ENCODE assay signal across 9 cellular contexts in the genomic region with DNA sequence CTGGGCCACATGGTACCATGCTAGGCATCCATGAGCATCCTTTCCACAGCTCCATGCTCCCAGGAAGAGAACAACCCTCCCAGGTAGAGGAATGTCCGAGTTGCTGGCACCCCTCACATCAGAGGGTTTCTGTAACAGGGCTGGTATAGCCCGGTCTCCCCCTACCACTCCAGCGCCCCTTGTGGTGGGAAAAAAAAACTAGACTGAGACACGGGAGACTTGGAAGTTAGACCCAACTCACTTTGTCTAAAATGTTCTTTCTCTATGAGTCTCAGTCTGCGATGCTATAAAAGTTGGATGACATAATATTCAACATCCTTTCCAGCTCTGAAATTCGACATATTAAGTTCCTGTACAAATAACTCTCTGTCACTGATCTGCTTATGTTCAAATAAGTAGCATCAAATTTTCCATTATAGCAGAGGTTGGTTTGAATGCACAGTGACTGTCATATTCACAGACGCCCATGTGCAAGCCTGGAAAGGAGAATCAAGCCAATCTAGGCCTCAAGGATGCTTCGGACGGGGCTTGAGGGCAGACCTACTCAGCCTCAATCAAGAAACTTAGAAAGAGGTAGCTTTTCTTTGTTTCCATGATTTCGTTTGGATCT. TPM values are rescaled to one million over a fixed set of nuclear protein-coding genes. Genes with fewer than 3 reads are reported as not detected.
DNase-seq lines count a peak whose midpoint lies in the region; ATAC-seq, FAIRE-seq and TF ChIP-seq lines count a peak whose summit lies in the region.
"Had no signal": no experiment of that assay in that cellular context is flagged by ENCODE, and none has a peak within 500 bp of the region (broad histone marks: within the 10 kb centered on the region; RNA-seq: fewer than 3 reads in every experiment).

No MANE protein-coding gene starts in this region.

- ATAC-seq in DND-41 (ENCODE audit: insufficient read depth, low read depth) (no peak), GM19397 (IDR thresholded peaks at IDR 0.05; ENCODE audit: unreplicated experiment) (no peak)

- H3K4me1 ChIP-seq in DND-41 (ENCODE audit: insufficient read depth, low read length) (peaks cover 20% of the 10 kb centered on the region), HEK293 (ENCODE audit: control insufficient read depth, insufficient read depth, low read length) (no peaks in the 10 kb centered on the region; the same call in 1 of the 2 replicates), kidney (ENCODE audit: control insufficient read depth in 1 of 2, insufficient read depth in 1 of 2, low read depth in 1 of 2, low read length in 2 of 2) (peaks cover 14 to 24% of the 10 kb centered on the region in 2 donors)

- H4K20me1 ChIP-seq in DND-41 (ENCODE audit: insufficient read depth, low read length) = no peaks in the 10 kb centered on the region

- H3K4me3 Mint-ChIP-seq in activated CD4-positive, alpha-beta T cell treated with anti-CD3 and anti-CD28 coated beads, Interleukin-2, amount 10 ng/mL, durations not matched to agents 7 days and 5 days = no peak overlapping the region

- H3K79me2 ChIP-seq in DND-41 (ENCODE audit: insufficient read depth, low read length) = no peaks in the 10 kb centered on the region

- FAIRE-seq in kidney (lab: Jason Lieb, UNC) = no peak

- peaks cover 5% of the 10 kb centered on the region for H3K9me3 Mint-ChIP-seq in activated CD4-positive, alpha-beta T cell treated with anti-CD3 and anti-CD28 coated beads, Interleukin-2, amount 10 ng/mL, durations not matched to agents 7 days and 5 days

- H3K36me3 Mint-ChIP-seq in activated CD4-positive, alpha-beta T cell treated with anti-CD3 and anti-CD28 coated beads, Interleukin-2, amount 10 ng/mL, durations not matched to agents 7 days and 5 days (ENCODE audit: low read depth) = peaks cover 6% of the 10 kb centered on the region

- TF ChIP-seq CTCF in DND-41 (IDR thresholded peaks at IDR 0.05; ENCODE audit: borderline replicate concordance, extremely low read depth, low read length, poor library complexity, severe bottlenecking) (peak; percentile 43), HEK293 (tag by site-specific recombination; IDR thresholded peaks at IDR 0.05) (peak; percentile 38; the same call in 1 of the 2 replicates), kidney (IDR thresholded peaks at IDR 0.05; ENCODE audit: borderline replicate concordance, extremely low read depth, insufficient read depth) (peak; percentile 26)

- no peak overlapping the region for H3K4me3 ChIP-seq in DND-41 (ENCODE audit: low read depth in 1 of 2, low read length in 2 of 2)
- no peak overlapping the region for H3K4me3 ChIP-seq in HEK293 (ENCODE audit: low read depth, low read length)
- no peak overlapping the region for H3K4me3 ChIP-seq in kidney (ENCODE audit: low read length in 2 of 2)
- H3K4me3 ChIP-seq: SK-N-MC had no signal

- no peaks in the 10 kb centered on the region for H3K27me3 ChIP-seq in DND-41 (ENCODE audit: insufficient read depth, low read length, poor library complexity)

- H3K36me3 ChIP-seq in DND-41 (ENCODE audit: insufficient read depth, low read length) (no peaks in the 10 kb centered on the region), HEK293 (ENCODE audit: control insufficient read depth in 2 of 2, insufficient read depth in 1 of 2, low read length in 2 of 2) (no peaks in the 10 kb centered on the region), kidney (ENCODE audit: control insufficient read depth in 1 of 2, insufficient read depth in 2 of 2, low read length in 2 of 2) (peaks cover 4 to 5% of the 10 kb centered on the region in 2 donors)

- intact Hi-C loops in kidney (cut with DNase I) = no loop called here

- H3K9me3 ChIP-seq in DND-41 (ENCODE audit: insufficient read depth, low read length, severe bottlenecking) (no peaks in the 10 kb centered on the region), HEK293 (ENCODE audit: control insufficient read depth, insufficient read depth, low read depth, low read length) (no peaks in the 10 kb centered on the region), kidney (ENCODE audit: control insufficient read depth in 1 of 2, low read length in 2 of 2) (no peaks in the 10 kb centered on the region)

- POLR2A ChIA-PET in HEK293 (lab: Yijun Ruan, JAX) = no interaction called here
- POLR2A ChIA-PET in activated CD4-positive, alpha-beta T cell treated with anti-CD3 and anti-CD28 coated beads, Interleukin-2, amount 10 ng/mL, durations not matched to agents 7 days and 5 days (lab: Charles Lee) = interaction anchor here (0.7 kb wide), 1 partner anchor 178 kb away, joined by 3 read pairs; no protein-coding TSS in a partner anchor

- DNase-seq in DND-41 (no peak), kidney (peak; percentile 20), NCI-H446 (lab: John Stamatoyannopoulos, UW) (no peak)
- no peak for DNase-seq in activated CD4-positive, alpha-beta T cell treated with anti-CD3 and anti-CD28 coated beads, Interleukin-2, amount 10 ng/mL, durations not matched to agents 7 days and 5 days
- DNase-seq in activated CD8-positive, alpha-beta memory T cell treated with anti-CD3 and anti-CD28 coated beads, Interleukin-2, amount 50 U/mL, for 48 hours = no peak
- DNase-seq in stimulated activated naive CD4-positive, alpha-beta T cell treated with Interleukin-2 at 50 U/mL for 16 hours (lab: John Stamatoyannopoulos, UW) = no peak

- no peak overlapping the region for H3K9ac ChIP-seq in DND-41 (ENCODE audit: low read depth, low read length)
- H3K9ac ChIP-seq in kidney (ENCODE audit: low read length in 2 of 2) = no peak overlapping the region

- CTCF ChIA-PET in HEK293 (lab: Yijun Ruan, JAX) = interaction anchor here (0.6 to 1.3 kb wide), 19 partner anchors 8 to 838 kb away, joined by 3 to 5 read pairs (median 3); no protein-coding TSS in a partner anchor
- CTCF ChIA-PET in activated CD4-positive, alpha-beta T cell treated with anti-CD3 and anti-CD28 coated beads, Interleukin-2, amount 10 ng/mL, durations not matched to agents 7 days and 5 days (lab: Charles Lee) = interaction anchor here (0.5 to 2.8 kb wide), 10 partner anchors 11 to 367 kb away, joined by 3 to 10 read pairs (median 3); no protein-coding TSS in a partner anchor

- H3K4me2 ChIP-seq in DND-41 (ENCODE audit: insufficient read depth, low read length) = no peak overlapping the region

- H3K27ac Mint-ChIP-seq in activated CD4-positive, alpha-beta T cell treated with anti-CD3 and anti-CD28 coated beads, Interleukin-2, amount 10 ng/mL, durations not matched to agents 7 days and 5 days = peak overlapping the region; percentile 71

- H3K4me1 Mint-ChIP-seq in activated CD4-positive, alpha-beta T cell treated with anti-CD3 and anti-CD28 coated beads, Interleukin-2, amount 10 ng/mL, durations not matched to agents 7 days and 5 days = peaks cover 54% of the 10 kb centered on the region

- H3K27me3 Mint-ChIP-seq in activated CD4-positive, alpha-beta T cell treated with anti-CD3 and anti-CD28 coated beads, Interleukin-2, amount 10 ng/mL, durations not matched to agents 7 days and 5 days = no peaks in the 10 kb centered on the region

- H2AFZ ChIP-seq in DND-41 (ENCODE audit: low read depth, low read length) = no peak overlapping the region

- H3K27ac ChIP-seq in DND-41 (ENCODE audit: low read length) (no peak overlapping the region), HEK293 (ENCODE audit: extremely low read depth, low read depth, low read length) (no peak overlapping the region), kidney (ENCODE audit: low read depth in 2 of 2, low read length in 2 of 2) (no peak overlapping the region)
- H3K27ac ChIP-seq: SK-N-MC had no signal

TF ChIP-seq in HEK293, 187 proteins besides CTCF, POLR2A, EP300 and RAD21 (continues in another document):
- TF ChIP-seq ZNF660 (tag by site-specific recombination; IDR thresholded peaks at IDR 0.05) (no peak), ZNF335 (tag by site-specific recombination; conservative IDR thresholded peaks at IDR 0.05) (0 out of 2 replicates have a peak, but pooled peaks have one; percentile 14)
- TF ChIP-seq, protein P1, sequence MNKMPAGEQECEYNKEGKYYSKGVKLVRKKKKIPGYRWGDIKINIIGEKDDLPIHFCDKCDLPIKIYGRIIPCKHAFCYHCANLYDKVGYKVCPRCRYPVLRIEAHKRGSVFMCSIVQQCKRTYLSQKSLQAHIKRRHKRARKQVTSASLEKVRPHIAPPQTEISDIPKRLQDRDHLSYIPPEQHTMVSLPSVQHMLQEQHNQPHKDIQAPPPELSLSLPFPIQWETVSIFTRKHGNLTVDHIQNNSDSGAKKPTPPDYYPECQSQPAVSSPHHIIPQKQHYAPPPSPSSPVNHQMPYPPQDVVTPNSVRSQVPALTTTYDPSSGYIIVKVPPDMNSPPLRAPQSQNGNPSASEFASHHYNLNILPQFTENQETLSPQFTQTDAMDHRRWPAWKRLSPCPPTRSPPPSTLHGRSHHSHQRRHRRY (tag by site-specific recombination; IDR thresholded peaks at IDR 0.05) = no peak

RNA-seq across cellular contexts. Expression of a gene that starts 25.7 kb away (rescaled TPM):
- total RNA-seq in activated CD4-positive, alpha-beta T cell treated with anti-CD3 and anti-CD28 coated beads, Interleukin-2, amount 10 ng/mL, durations not matched to agents 7 days and 5 days = 100 to 1,000 TPM; 196 to 216 TPM
- 39.7 TPM for total RNA-seq in kidney
- polyA plus RNA-seq in kidney (ENCODE audit: insufficient read depth, low read depth, low replicate concordance) = 5.8 TPM

RNA-seq across cellular contexts. Expression of a gene that starts 54.5 kb away (rescaled TPM):
- 1 to 10 TPM; 3.8 to 4.1 TPM for total RNA-seq in activated CD4-positive, alpha-beta T cell treated with anti-CD3 and anti-CD28 coated beads, Interleukin-2, amount 10 ng/mL, durations not matched to agents 7 days and 5 days
- total RNA-seq in kidney = 99.0 TPM
- 75.2 TPM for polyA plus RNA-seq in kidney (ENCODE audit: insufficient read depth, low read depth, low replicate concordance)

Comparison
In these comparisons a context has a peak if more than half of its experiments do, and no peak if none do; other contexts are left out.
1. RNA of a gene that starts 54.5 kb away (total RNA-seq): 99.0 TPM in kidney (single experiment); 3.8 to 4.1 TPM in activated CD4-positive, alpha-beta T cell treated with anti-CD3 and anti-CD28 coated beads, Interleukin-2, amount 10 ng/mL, durations not matched to agents 7 days and 5 days; every median in the first group is over 10 times any median in the second.
2. Peak in every context shown above with its lines, with median percentiles within 50 percentile points of each other: CTCF ChIP-seq.